ENCODE assay signal across 7 cellular contexts in genomic region chr17:75271233-75271954, GRCh38. TPM values are rescaled to one million over a fixed set of nuclear protein-coding genes. Genes with fewer than 3 reads are reported as not detected.
A peak's percentile ranks its signal among the peaks of the same experiment; 100 is the strongest.
DNase-seq lines count a peak whose midpoint lies in the region; ATAC-seq, FAIRE-seq and TF ChIP-seq lines count a peak whose summit lies in the region.

No MANE protein-coding gene starts in this region.

- DNase-seq in NCI-H1417 (lab: John Stamatoyannopoulos, UW) (peak; percentile 21 to 80 (median 79)), bronchial epithelial cell (ENCODE audit: low read depth) (peak; percentile 29), kidney (peak; percentile 93)
- peak; percentile 71 to 83 for DNase-seq in stimulated activated CD4-positive, alpha-beta T cell treated with anti-CD3 and anti-CD28 coated beads, Interleukin-15, amount 100 ng/mL, for 48 hours (ENCODE audit: low read depth in 2 of 2)

- no peaks in the 10 kb centered on the region for H3K27me3 ChIP-seq in bronchial epithelial cell (ENCODE audit: control insufficient read depth, insufficient read depth, low read length)

- intact Hi-C loops in kidney (cut with DNase I) = no loop called here

- peak; percentile 92 for TF ChIP-seq CTCF in VCaP (conservative IDR thresholded peaks at IDR 0.05)
- peak; percentile 50 for TF ChIP-seq CTCF in bronchial epithelial cell (IDR thresholded peaks at IDR 0.05; ENCODE audit: insufficient read depth, low read length, severe bottlenecking)
- TF ChIP-seq CTCF in kidney (IDR thresholded peaks at IDR 0.05; ENCODE audit: borderline replicate concordance, extremely low read depth, insufficient read depth) = peak; percentile 86

- H3K4me1 ChIP-seq in kidney (ENCODE audit: control insufficient read depth in 1 of 2, insufficient read depth in 1 of 2, low read depth in 1 of 2, low read length in 2 of 2) = peaks cover 0 to 13% of the 10 kb centered on the region in 2 donors

- peak overlapping the region; percentile 94 for H3K27ac ChIP-seq in VCaP
- H3K27ac ChIP-seq in kidney (ENCODE audit: low read depth in 2 of 2, low read length in 2 of 2) = peak overlapping the region; percentile 22 to 69

- H3K4me3 ChIP-seq in bronchial epithelial cell (ENCODE audit: low read depth, low read length) = peak overlapping the region; percentile 88
- peak overlapping the region; percentile 60 to 65 for H3K4me3 ChIP-seq in kidney (ENCODE audit: low read length in 2 of 2)

- H3K9ac ChIP-seq in kidney (ENCODE audit: low read length in 2 of 2) = peak overlapping the region; percentile 10 to 58

- no peaks in the 10 kb centered on the region for H3K9me3 ChIP-seq in kidney (ENCODE audit: control insufficient read depth in 1 of 2, low read length in 2 of 2)

- FAIRE-seq in bronchial epithelial cell (lab: Jason Lieb, UNC) = no peak
- FAIRE-seq in kidney (lab: Jason Lieb, UNC) = no peak

- peak; percentile 81 for ATAC-seq in GM18498 (IDR thresholded peaks at IDR 0.05; ENCODE audit: unreplicated experiment)
- ATAC-seq in HG02642 (IDR thresholded peaks at IDR 0.05; ENCODE audit: poor library complexity, unreplicated experiment) = peak; percentile 76

- peaks cover 12% of the 10 kb centered on the region for H3K36me3 ChIP-seq in bronchial epithelial cell (ENCODE audit: control insufficient read depth, insufficient read depth, low read length)
- H3K36me3 ChIP-seq in kidney (ENCODE audit: control insufficient read depth in 1 of 2, insufficient read depth in 2 of 2, low read length in 2 of 2) = peaks cover 4% of the 10 kb centered on the region in 2 donors

RNA-seq across cellular contexts. Expression of gene MIF4GD, which starts 0.4 kb away (rescaled TPM):
- total RNA-seq in bronchial epithelial cell (30.0 and 36.4 TPM in 2 replicates), kidney (30.1 TPM)
- polyA plus RNA-seq in kidney (ENCODE audit: insufficient read depth, low read depth, low replicate concordance) = 28.2 TPM

RNA-seq across cellular contexts. Expression of gene MRPS7, which starts 9.7 kb away (rescaled TPM):
- 83.3 and 83.5 TPM in 2 replicates for total RNA-seq in bronchial epithelial cell
- total RNA-seq in kidney = 46.4 TPM
- polyA plus RNA-seq in kidney (ENCODE audit: insufficient read depth, low read depth, low replicate concordance) = 134 TPM

RNA-seq across cellular contexts. Expression of gene GGA3, which starts 10.0 kb away (rescaled TPM):
- total RNA-seq in bronchial epithelial cell (14.5 and 14.7 TPM in 2 replicates), kidney (49.2 TPM)
- polyA plus RNA-seq in kidney (ENCODE audit: insufficient read depth, low read depth, low replicate concordance) = 8.0 TPM

RNA-seq across cellular contexts. Expression of gene SLC25A19, which starts 17.8 kb away (rescaled TPM):
- total RNA-seq in bronchial epithelial cell = 10.2 and 12.1 TPM in 2 replicates
- 11.2 TPM for total RNA-seq in kidney
- 15.3 TPM for polyA plus RNA-seq in kidney (ENCODE audit: insufficient read depth, low read depth, low replicate concordance)

Comparison
In these comparisons a context has a peak if more than half of its experiments do, and no peak if none do; other contexts are left out.
1. Peak in every context shown above with its lines: DNase-seq, ATAC-seq, H3K4me3 ChIP-seq and H3K27ac ChIP-seq.
2. DNase-seq: peak in every context shown above with its lines; median percentile 93 in kidney; 79 in NCI-H1417; 77 in stimulated activated CD4-positive, alpha-beta T cell treated with anti-CD3 and anti-CD28 coated beads, Interleukin-15, amount 100 ng/mL, for 48 hours; 29 in bronchial epithelial cell.